18 cellular contexts compared by ENCODE assay signal in the genomic region with DNA sequence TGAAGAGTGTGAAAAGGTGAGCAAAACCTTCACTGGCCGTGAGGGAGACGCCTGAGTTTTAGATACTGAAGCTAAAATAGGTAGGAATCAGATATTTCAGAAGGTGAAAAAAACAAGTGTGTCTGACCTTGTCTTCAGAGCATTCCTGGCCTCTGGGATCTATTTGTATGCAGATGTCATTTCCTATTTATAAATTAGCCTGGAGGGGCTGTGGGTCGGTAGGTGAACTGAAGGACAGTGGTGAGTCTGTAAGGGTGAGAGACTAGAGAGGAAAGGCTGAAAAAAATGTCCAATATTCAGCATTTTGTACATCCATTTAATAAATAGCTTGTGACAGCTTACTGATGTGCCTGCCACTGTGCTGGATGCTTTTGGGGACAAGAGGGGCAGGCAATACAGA.
"Had no signal": no experiment of that assay in that cellular context is flagged by ENCODE, and none has a peak within 500 bp of the region (broad histone marks: within the 10 kb centered on the region; RNA-seq: fewer than 3 reads in every experiment).

No MANE protein-coding gene starts in this region.

- ATAC-seq: activated CD4-positive, alpha-beta T cell treated with anti-CD3 and anti-CD28 coated beads for 36 hours; activated T-cell treated with anti-CD3 and anti-CD28 coated beads, Interleukin-2, amount 50 U/mL, for 72 hours; esophagus mucosa; lower lobe of right lung; naive thymus-derived CD8-positive, alpha-beta T cell; stimulated activated naive CD8-positive, alpha-beta T cell treated with anti-CD3 and anti-CD28 coated beads, Interleukin-15, Interleukin-2, amounts not matched to agents 100 U/mL and 50 U/mL, for 24 hours had no signal

- H3K9me3 Mint-ChIP-seq: activated B cell treated with CpG ODN at 0.5 μM for 24 hours; activated naive CD4-positive, alpha-beta T cell treated with anti-CD3 and anti-CD28 coated beads, Interleukin-2, amount 10 ng/mL, durations not matched to agents 7 days and 5 days; activated T-cell treated with anti-CD3 and anti-CD28 coated beads, Interleukin-2, amount 50 U/mL, for 72 hours; naive thymus-derived CD8-positive, alpha-beta T cell had no signal

- H3K36me3 Mint-ChIP-seq: activated naive CD4-positive, alpha-beta T cell treated with anti-CD3 and anti-CD28 coated beads, Interleukin-2, amount 10 ng/mL, durations not matched to agents 7 days and 5 days had no signal

- H3K9me3 ChIP-seq: lower lobe of right lung, tibial artery had no signal

- H3K36me3 ChIP-seq: lower lobe of right lung, tibial artery had no signal

- H3K4me1 Mint-ChIP-seq: activated B cell treated with CpG ODN at 0.5 μM for 24 hours; activated CD4-positive, alpha-beta T cell treated with anti-CD3 and anti-CD28 coated beads for 36 hours; activated naive CD4-positive, alpha-beta T cell treated with anti-CD3 and anti-CD28 coated beads, Interleukin-2, amount 10 ng/mL, durations not matched to agents 7 days and 5 days; naive thymus-derived CD8-positive, alpha-beta T cell had no signal

- H3K27me3 ChIP-seq: tibial artery had no signal

- DNase-seq: activated B cell treated with CpG ODN at 0.5 μM for 24 hours; activated CD4-positive, alpha-beta T cell treated with anti-CD3 and anti-CD28 coated beads for 36 hours; activated CD4-positive, alpha-beta T cell treated with anti-CD3 and anti-CD28 coated beads, Interleukin-2, amount 50 U/mL, for 4 hours; activated CD8-positive, alpha-beta memory T cell treated with anti-CD3 and anti-CD28 coated beads, Interleukin-2, amount 50 U/mL, for 48 hours; activated effector memory CD4-positive, alpha-beta T cell treated with anti-CD3 and anti-CD28 coated beads, Interleukin-2, amount 50 U/mL, for 16 hours; activated naive CD4-positive, alpha-beta T cell treated with anti-CD3 and anti-CD28 coated beads, Interleukin-2, amount 10 ng/mL, durations not matched to agents 7 days and 5 days; activated T-cell treated with anti-CD3 and anti-CD28 coated beads, Interleukin-2, amount 50 U/mL, for 72 hours; dermis blood vessel endothelial cell; effector memory CD4-positive, alpha-beta T cell; glutamatergic neuron; lower lobe of right lung; naive thymus-derived CD8-positive, alpha-beta T cell; stimulated activated CD4-positive, alpha-beta T cell treated with anti-CD3 and anti-CD28 coated beads, Interleukin-12 subunit alpha, Interleukin-12 subunit beta, amount 100 ng/mL, for 4 hours; stimulated activated CD4-positive, alpha-beta T cell treated with anti-CD3 and anti-CD28 coated beads, Interleukin-4, amount 100 ng/mL, for 4 hours; stimulated activated naive CD8-positive, alpha-beta T cell treated with anti-CD3 and anti-CD28 coated beads, Interleukin-15, Interleukin-2, amounts not matched to agents 100 U/mL and 50 U/mL, for 24 hours; T1000; tibial artery had no signal

- H3K4me1 ChIP-seq: lower lobe of right lung had no signal

- H3K27ac Mint-ChIP-seq: activated B cell treated with CpG ODN at 0.5 μM for 24 hours; activated CD4-positive, alpha-beta T cell treated with anti-CD3 and anti-CD28 coated beads for 36 hours; activated naive CD4-positive, alpha-beta T cell treated with anti-CD3 and anti-CD28 coated beads, Interleukin-2, amount 10 ng/mL, durations not matched to agents 7 days and 5 days; activated T-cell treated with anti-CD3 and anti-CD28 coated beads, Interleukin-2, amount 50 U/mL, for 72 hours; naive thymus-derived CD8-positive, alpha-beta T cell had no signal

- H3K4me3 ChIP-seq: lower lobe of right lung, tibial artery had no signal

- H3K4me3 Mint-ChIP-seq: activated B cell treated with CpG ODN at 0.5 μM for 24 hours; activated CD4-positive, alpha-beta T cell treated with anti-CD3 and anti-CD28 coated beads for 36 hours; activated naive CD4-positive, alpha-beta T cell treated with anti-CD3 and anti-CD28 coated beads, Interleukin-2, amount 10 ng/mL, durations not matched to agents 7 days and 5 days; activated T-cell treated with anti-CD3 and anti-CD28 coated beads, Interleukin-2, amount 50 U/mL, for 72 hours; naive thymus-derived CD8-positive, alpha-beta T cell had no signal

- H3K27ac ChIP-seq: lower lobe of right lung, tibial artery had no signal

- H3K27me3 Mint-ChIP-seq: activated CD4-positive, alpha-beta T cell treated with anti-CD3 and anti-CD28 coated beads for 36 hours; activated naive CD4-positive, alpha-beta T cell treated with anti-CD3 and anti-CD28 coated beads, Interleukin-2, amount 10 ng/mL, durations not matched to agents 7 days and 5 days had no signal
